Comparison of ENCODE assay signal across 9 cellular contexts in the genomic region with DNA sequence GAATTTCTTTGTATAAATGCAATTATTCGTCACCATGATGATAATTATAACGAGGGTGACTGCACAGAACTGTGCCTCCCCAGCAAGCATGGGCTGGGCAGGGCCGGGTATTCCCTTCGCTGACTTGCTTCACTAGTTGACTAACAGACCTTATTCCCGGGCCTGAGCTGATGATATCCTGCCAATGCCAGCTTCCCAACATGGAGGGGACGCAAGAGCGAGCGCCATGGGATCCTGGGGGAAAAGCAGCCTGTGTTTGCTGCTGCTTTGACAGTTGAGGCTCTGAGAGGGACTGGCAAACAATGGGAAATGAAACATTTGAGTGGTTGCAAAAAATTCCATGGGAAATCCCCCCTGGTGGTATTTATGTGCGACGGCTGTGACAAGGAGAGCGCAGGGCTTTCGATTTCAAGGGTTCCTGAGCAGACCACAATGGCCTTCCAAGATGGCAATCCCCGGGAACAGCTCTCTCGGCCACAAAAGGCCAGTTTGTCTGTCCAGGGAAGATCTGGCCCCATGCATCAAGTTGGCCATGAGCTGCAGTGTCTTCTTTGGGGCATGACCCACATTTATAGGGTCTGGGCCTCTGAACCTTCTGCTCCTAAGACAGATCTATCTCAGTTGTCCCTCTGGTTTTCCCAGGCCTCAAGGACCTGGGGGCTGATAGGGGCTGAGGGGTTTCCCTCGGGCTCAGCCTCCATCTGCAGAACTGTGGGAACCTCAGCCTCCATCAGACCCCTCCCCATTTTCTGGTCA. TPM values are rescaled to one million over a fixed set of nuclear protein-coding genes. Genes with fewer than 3 reads are reported as not detected.
DNase-seq lines count a peak whose midpoint lies in the region; ATAC-seq and TF ChIP-seq lines count a peak whose summit lies in the region.
"Had no signal": no experiment of that assay in that cellular context is flagged by ENCODE, and none has a peak within 500 bp of the region (broad histone marks: within the 10 kb centered on the region; RNA-seq: fewer than 3 reads in every experiment).

No MANE protein-coding gene starts in this region.

- peak overlapping the region; percentile 49 for H3K27ac Mint-ChIP-seq in activated CD4-positive, alpha-beta T cell treated with anti-CD3 and anti-CD28 coated beads for 36 hours
- peak overlapping the region; percentile 93 for H3K27ac Mint-ChIP-seq in stimulated activated memory B cell treated with anti-CD40 and anti-IgM and Interleukin-4, amounts not matched to agents 10 μg/mL and 1 μg/mL and 100 μg/mL, for 72 hours

- H3K36me3 ChIP-seq in stomach, result no peaks in the 10 kb centered on the region
- H3K36me3 ChIP-seq: vagina had no signal

- peaks cover 39% of the 10 kb centered on the region for H3K4me1 Mint-ChIP-seq in activated CD4-positive, alpha-beta T cell treated with anti-CD3 and anti-CD28 coated beads for 36 hours
- H3K4me1 Mint-ChIP-seq in stimulated activated memory B cell treated with anti-CD40 and anti-IgM and Interleukin-4, amounts not matched to agents 10 μg/mL and 1 μg/mL and 100 μg/mL, for 72 hours, result peaks cover 75% of the 10 kb centered on the region

- H3K4me1 ChIP-seq in stomach, result peaks cover 24 to 47% (median 45%) of the 10 kb centered on the region in 4 donors

- H3K9me3 Mint-ChIP-seq in activated CD4-positive, alpha-beta T cell treated with anti-CD3 and anti-CD28 coated beads for 36 hours (ENCODE audit: low read depth), result no peaks in the 10 kb centered on the region
- peaks cover 3% of the 10 kb centered on the region for H3K9me3 Mint-ChIP-seq in stimulated activated memory B cell treated with anti-CD40 and anti-IgM and Interleukin-4, amounts not matched to agents 10 μg/mL and 1 μg/mL and 100 μg/mL, for 72 hours

- TF ChIP-seq CTCF in RWPE1 (conservative IDR thresholded peaks at IDR 0.05; ENCODE audit: low read depth) (no peak), stomach (IDR thresholded peaks at IDR 0.05) (no peak)

- TF ChIP-seq POLR2A in stomach (IDR thresholded peaks at IDR 0.05), result no peak

- no peak overlapping the region for H3K4me3 Mint-ChIP-seq in activated CD4-positive, alpha-beta T cell treated with anti-CD3 and anti-CD28 coated beads for 36 hours
- H3K4me3 Mint-ChIP-seq in stimulated activated memory B cell treated with anti-CD40 and anti-IgM and Interleukin-4, amounts not matched to agents 10 μg/mL and 1 μg/mL and 100 μg/mL, for 72 hours, result peak overlapping the region; percentile 71

- H3K36me3 Mint-ChIP-seq in activated CD4-positive, alpha-beta T cell treated with anti-CD3 and anti-CD28 coated beads for 36 hours (ENCODE audit: low read depth), result no peaks in the 10 kb centered on the region
- no peaks in the 10 kb centered on the region for H3K36me3 Mint-ChIP-seq in stimulated activated memory B cell treated with anti-CD40 and anti-IgM and Interleukin-4, amounts not matched to agents 10 μg/mL and 1 μg/mL and 100 μg/mL, for 72 hours

- DNase-seq in activated CD4-positive, alpha-beta T cell treated with anti-CD3 and anti-CD28 coated beads for 36 hours, result no peak
- no peak for DNase-seq in activated CD4-positive, alpha-beta T cell treated with anti-CD3 and anti-CD28 coated beads for 1 hour
- DNase-seq in RWPE1 (ENCODE audit: low spot score) (no peak), iPS-NIHi11 (ENCODE audit: low spot score) (no peak), stomach (no peak)
- DNase-seq in stimulated activated CD4-positive, alpha-beta T cell treated with anti-CD3 and anti-CD28 coated beads, Interleukin-4, amount 100 ng/mL, for 4 hours, result no peak

- H3K4me3 ChIP-seq in stomach, result no peak overlapping the region
- H3K4me3 ChIP-seq: vagina had no signal

- H3K9me3 ChIP-seq in stomach, result no peaks in the 10 kb centered on the region
- H3K9me3 ChIP-seq: vagina had no signal

- no peak for ATAC-seq in activated CD4-positive, alpha-beta T cell treated with anti-CD3 and anti-CD28 coated beads for 36 hours
- peak; percentile 37 for ATAC-seq in HG02642 (IDR thresholded peaks at IDR 0.05; ENCODE audit: poor library complexity, unreplicated experiment)
- peak; percentile 69 for ATAC-seq in stimulated activated memory B cell treated with anti-CD40 and anti-IgM and Interleukin-4, amounts not matched to agents 10 μg/mL and 1 μg/mL and 100 μg/mL, for 72 hours

- WGBS in stomach, 5 donors, result 69 to 84% (median 77%) methylated on average over 13 to 15 of the region's 15 CpGs

- TF ChIP-seq EP300 in stomach (IDR thresholded peaks at IDR 0.05), result no peak

- CTCF ChIA-PET in activated CD4-positive, alpha-beta T cell treated with anti-CD3 and anti-CD28 coated beads for 36 hours (lab: Charles Lee), result interaction anchor here (1.1 kb wide), 1 partner anchor 24 kb away, joined by 3 read pairs; no protein-coding TSS in a partner anchor
- CTCF ChIA-PET in RWPE1 (lab: Yijun Ruan, JAX), result interaction anchor here (0.6 kb wide), 1 partner anchor 13 kb away, joined by 3 read pairs; no protein-coding TSS in a partner anchor

- H3K27me3 Mint-ChIP-seq in activated CD4-positive, alpha-beta T cell treated with anti-CD3 and anti-CD28 coated beads for 36 hours, result no peaks in the 10 kb centered on the region
- no peaks in the 10 kb centered on the region for H3K27me3 Mint-ChIP-seq in stimulated activated memory B cell treated with anti-CD40 and anti-IgM and Interleukin-4, amounts not matched to agents 10 μg/mL and 1 μg/mL and 100 μg/mL, for 72 hours

- intact Hi-C loops in activated CD4-positive, alpha-beta T cell treated with anti-CD3 and anti-CD28 coated beads for 36 hours (cut with DNase I, micrococcal nuclease), result no loop called here
- intact Hi-C loops in stomach (cut with DNase I; ENCODE audit: low total_unique reads), result no loop called here

- 0 out of 2 replicates have a peak overlapping the region, but pooled peaks have one; percentile 5 for H3K27ac ChIP-seq in RWPE1
- H3K27ac ChIP-seq in stomach, result peak overlapping the region in 2 of 5 donors; percentile 62 to 72
- H3K27ac ChIP-seq: vagina had no signal

- POLR2A ChIA-PET in activated CD4-positive, alpha-beta T cell treated with anti-CD3 and anti-CD28 coated beads for 36 hours (lab: Charles Lee), result interaction anchor here (0.6 kb wide), 1 partner anchor 21 kb away, joined by 3 read pairs; no protein-coding TSS in a partner anchor
- POLR2A ChIA-PET in RWPE1 (lab: Yijun Ruan, JAX; ENCODE audit: low non-redundant PET), result interaction anchor here (0.6 kb wide), 1 partner anchor 216 kb away, joined by 5 read pairs; no protein-coding TSS in a partner anchor

- no peaks in the 10 kb centered on the region for H3K27me3 ChIP-seq in stomach
- H3K27me3 ChIP-seq: vagina had no signal

RNA-seq across cellular contexts. Expression of a gene that starts 21.9 kb away (rescaled TPM):
- total RNA-seq in activated CD4-positive, alpha-beta T cell treated with anti-CD3 and anti-CD28 coated beads for 36 hours, result 1 to 10 TPM in 1 of 2 experiments, not detected in 1; 1.8 TPM
- total RNA-seq in stomach, result 10 to 100 TPM in 1 of 5 donors, 1 to 10 TPM in 3, not detected in 1; 1.3 to 16.9 (median 3.4) TPM
- 1 to 10 TPM in 2 of 3 donors, not detected in 1; 1.9 to 2.4 TPM for polyA plus RNA-seq in stomach
- total RNA-seq: vagina had no signal
